Comparison of ENCODE assay signal across 17 cellular contexts in genomic region chr1:76381450-76382108, GRCh38.
"Had no signal": no experiment of that assay in that cellular context is flagged by ENCODE, and none has a peak within 500 bp of the region (broad histone marks: within the 10 kb centered on the region; RNA-seq: fewer than 3 reads in every experiment).

No MANE protein-coding gene starts in this region.

- H3K4me1 ChIP-seq: body of pancreas, heart right ventricle, psoas muscle had no signal

- DNase-seq: activated CD4-positive, alpha-beta memory T cell treated with anti-CD3 and anti-CD28 coated beads for 36 hours; activated gamma-delta T cell treated with Interleukin-2 at 50 U/mL for 16 hours; activated naive CD8-positive, alpha-beta T cell treated with anti-CD3 and anti-CD28 coated beads, Interleukin-2, amount 10 ng/mL, durations not matched to agents 7 days and 5 days; activated T-cell treated with anti-CD3 and anti-CD28 coated beads, Interleukin-2, amount 50 U/mL, for 48 hours; central memory CD4-positive, alpha-beta T cell; dermis blood vessel endothelial cell; erythroblast; heart right ventricle; nephron progenitor cell; psoas muscle; sigmoid colon; stimulated activated CD4-positive, alpha-beta T cell treated with anti-CD3 and anti-CD28 coated beads, Interleukin-12 subunit alpha, Interleukin-12 subunit beta, amount 100 ng/mL, for 4 hours; T-helper 9 cell had no signal

- ATAC-seq: body of pancreas, psoas muscle had no signal

- H3K9me3 Mint-ChIP-seq: activated CD4-positive, alpha-beta memory T cell treated with anti-CD3 and anti-CD28 coated beads for 36 hours had no signal

- H3K27me3 ChIP-seq: body of pancreas, heart right ventricle, sigmoid colon had no signal

- H3K27me3 Mint-ChIP-seq: activated CD4-positive, alpha-beta memory T cell treated with anti-CD3 and anti-CD28 coated beads for 36 hours; activated naive CD8-positive, alpha-beta T cell treated with anti-CD3 and anti-CD28 coated beads, Interleukin-2, amount 10 ng/mL, durations not matched to agents 7 days and 5 days; stimulated activated naive CD8-positive, alpha-beta T cell treated with anti-CD3 and anti-CD28 coated beads, Interleukin-15, Interleukin-2, amounts not matched to agents 100 ng/mL and 50 ng/mL, for 24 hours had no signal

- H3K27ac Mint-ChIP-seq: activated CD4-positive, alpha-beta memory T cell treated with anti-CD3 and anti-CD28 coated beads for 36 hours; activated naive CD8-positive, alpha-beta T cell treated with anti-CD3 and anti-CD28 coated beads, Interleukin-2, amount 10 ng/mL, durations not matched to agents 7 days and 5 days; nephron progenitor cell; stimulated activated naive CD8-positive, alpha-beta T cell treated with anti-CD3 and anti-CD28 coated beads, Interleukin-15, Interleukin-2, amounts not matched to agents 100 ng/mL and 50 ng/mL, for 24 hours had no signal

- H3K4me3 Mint-ChIP-seq: activated CD4-positive, alpha-beta memory T cell treated with anti-CD3 and anti-CD28 coated beads for 36 hours; activated naive CD8-positive, alpha-beta T cell treated with anti-CD3 and anti-CD28 coated beads, Interleukin-2, amount 10 ng/mL, durations not matched to agents 7 days and 5 days; nephron progenitor cell; stimulated activated naive CD8-positive, alpha-beta T cell treated with anti-CD3 and anti-CD28 coated beads, Interleukin-15, Interleukin-2, amounts not matched to agents 100 ng/mL and 50 ng/mL, for 24 hours had no signal

- FAIRE-seq: frontal cortex had no signal

- H3K36me3 Mint-ChIP-seq: activated CD4-positive, alpha-beta memory T cell treated with anti-CD3 and anti-CD28 coated beads for 36 hours; activated naive CD8-positive, alpha-beta T cell treated with anti-CD3 and anti-CD28 coated beads, Interleukin-2, amount 10 ng/mL, durations not matched to agents 7 days and 5 days had no signal

- H3K36me3 ChIP-seq: heart right ventricle, sigmoid colon, thoracic aorta had no signal

- H3K27ac ChIP-seq: body of pancreas, heart right ventricle, psoas muscle, sigmoid colon, thoracic aorta had no signal

- H3K4me3 ChIP-seq: body of pancreas, heart right ventricle, psoas muscle, sigmoid colon, thoracic aorta had no signal

- H3K9me3 ChIP-seq: body of pancreas, psoas muscle, thoracic aorta had no signal
